8 cellular contexts compared by ENCODE assay signal in the genomic region with DNA sequence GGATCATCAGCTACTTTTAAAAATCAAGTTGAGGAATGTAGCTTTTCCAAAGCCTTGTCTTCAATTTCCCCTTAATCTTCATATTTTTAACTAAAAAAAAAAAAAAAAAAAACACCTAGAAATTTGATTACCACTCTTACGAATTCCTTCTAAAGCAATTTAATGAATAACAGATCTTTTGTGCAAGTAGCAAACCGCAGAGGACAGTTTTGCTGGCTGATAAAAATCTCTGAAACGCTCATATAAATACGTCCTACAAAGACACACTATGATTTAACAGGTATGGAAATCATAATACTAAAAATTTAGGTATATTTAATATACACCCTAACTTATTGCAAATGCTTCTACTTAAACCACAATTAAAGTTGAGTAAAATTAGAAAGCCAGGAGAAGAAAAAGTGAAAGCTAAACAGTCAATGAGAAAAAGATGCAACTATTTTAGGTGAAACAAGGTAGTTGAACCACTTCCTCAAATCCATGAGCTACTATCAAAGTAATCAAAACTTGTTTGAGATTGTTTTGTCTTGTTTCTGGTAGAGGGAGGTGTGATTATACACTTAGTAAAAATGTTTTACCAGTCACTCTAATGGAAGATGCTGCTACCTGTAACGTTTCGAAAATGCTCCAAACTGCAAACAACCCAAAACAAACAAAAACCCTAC. TPM values are rescaled to one million over a fixed set of nuclear protein-coding genes. Genes with fewer than 3 reads are reported as not detected.
DNase-seq lines count a peak whose midpoint lies in the region; ATAC-seq and TF ChIP-seq lines count a peak whose summit lies in the region.

No MANE protein-coding gene starts in this region.

- ATAC-seq in activated CD8-positive, alpha-beta memory T cell treated with anti-CD3 and anti-CD28 coated beads, Interleukin-2, amount 10 ng/mL, durations not matched to agents 7 days and 5 days = no peak
- ATAC-seq in PC-3 (no peak), HG03571 (IDR thresholded peaks at IDR 0.05; ENCODE audit: unreplicated experiment) (no peak), HG03045 (IDR thresholded peaks at IDR 0.05; ENCODE audit: unreplicated experiment) (no peak)

- POLR2A ChIA-PET in PC-3 (lab: Charles Lee; ENCODE audit: unreplicated experiment) = no interaction called here

- H3K4me3 ChIP-seq in PC-3 (ENCODE audit: low read length) (peak overlapping the region; percentile 87), fibroblast of mammary gland (ENCODE audit: control insufficient read depth, low read depth, low read length) (peak overlapping the region; percentile 68), skin epidermis (peak overlapping the region; percentile 59 to 86 (median 71))

- H3K4me1 Mint-ChIP-seq in activated CD8-positive, alpha-beta memory T cell treated with anti-CD3 and anti-CD28 coated beads, Interleukin-2, amount 10 ng/mL, durations not matched to agents 7 days and 5 days = peaks cover 10% of the 10 kb centered on the region

- H3K4me1 ChIP-seq in PC-3 (ENCODE audit: insufficient read depth, low read length) = peaks cover 53% of the 10 kb centered on the region

- peak overlapping the region; percentile 71 for H2AFZ ChIP-seq in PC-3 (ENCODE audit: low read length)

- H3K9me2 ChIP-seq in PC-3 (replicated peaks; ENCODE audit: low read length) = no peaks in the 10 kb centered on the region

- H3K9me3 ChIP-seq in PC-3 (ENCODE audit: low read length) = no peaks in the 10 kb centered on the region

- intact Hi-C loops in PC-3 (cut with micrococcal nuclease) = loop anchor here (2.0 kb wide), 1 partner anchor 50 kb away; no protein-coding TSS in a partner anchor

- peaks cover 66% of the 10 kb centered on the region for H3K79me2 ChIP-seq in PC-3 (ENCODE audit: low read length)

- H3K9ac ChIP-seq in PC-3 (ENCODE audit: low read length) = peak overlapping the region; percentile 75

- peaks cover 4% of the 10 kb centered on the region for H3F3A ChIP-seq in PC-3 (ENCODE audit: low read length, unreplicated experiment)

- H3K27ac ChIP-seq in PC-3 (ENCODE audit: low read length) = peak overlapping the region; percentile 67
- peak overlapping the region in 11 of 21 experiments; percentile 21 to 92 (median 86) for H3K27ac ChIP-seq in skin epidermis

- no peak overlapping the region for H3K27ac Mint-ChIP-seq in activated CD8-positive, alpha-beta memory T cell treated with anti-CD3 and anti-CD28 coated beads, Interleukin-2, amount 10 ng/mL, durations not matched to agents 7 days and 5 days

- H3K4me2 ChIP-seq in PC-3 (ENCODE audit: low read length) = peak overlapping the region; percentile 90

- H3K9me3 Mint-ChIP-seq in activated CD8-positive, alpha-beta memory T cell treated with anti-CD3 and anti-CD28 coated beads, Interleukin-2, amount 10 ng/mL, durations not matched to agents 7 days and 5 days (ENCODE audit: low read depth) = no peaks in the 10 kb centered on the region

- H3K27me3 ChIP-seq in PC-3 (ENCODE audit: low read length) = no peaks in the 10 kb centered on the region

- no peaks in the 10 kb centered on the region for H3K36me3 ChIP-seq in PC-3 (ENCODE audit: low read depth, low read length)

- H3K36me3 Mint-ChIP-seq in activated CD8-positive, alpha-beta memory T cell treated with anti-CD3 and anti-CD28 coated beads, Interleukin-2, amount 10 ng/mL, durations not matched to agents 7 days and 5 days = peaks cover 2% of the 10 kb centered on the region

- H3K27me3 Mint-ChIP-seq in activated CD8-positive, alpha-beta memory T cell treated with anti-CD3 and anti-CD28 coated beads, Interleukin-2, amount 10 ng/mL, durations not matched to agents 7 days and 5 days = peaks cover 56% of the 10 kb centered on the region

- H3K4me3 Mint-ChIP-seq in activated CD8-positive, alpha-beta memory T cell treated with anti-CD3 and anti-CD28 coated beads, Interleukin-2, amount 10 ng/mL, durations not matched to agents 7 days and 5 days = peak overlapping the region; percentile 59

- no TSS peak for BruUV-seq in PC-3 (replicated peaks; lab: Mats Ljungman, UMichigan)

- DNase-seq in activated CD8-positive, alpha-beta memory T cell treated with anti-CD3 and anti-CD28 coated beads, Interleukin-2, amount 10 ng/mL, durations not matched to agents 7 days and 5 days = no peak
- DNase-seq in activated CD8-positive, alpha-beta memory T cell treated with anti-CD3 and anti-CD28 coated beads for 24 hours = no peak
- no peak for DNase-seq in PC-3
- peak; percentile 30 for DNase-seq in fibroblast of mammary gland (ENCODE audit: low read depth)
- no peak for DNase-seq in NCI-H2029 (lab: John Stamatoyannopoulos, UW)

- H4K20me1 ChIP-seq in PC-3 (ENCODE audit: low read length) = peaks cover 29% of the 10 kb centered on the region

- no peak for TF ChIP-seq CTCF in PC-3 (conservative IDR thresholded peaks at IDR 0.05; ENCODE audit: low read depth, low read length)
- TF ChIP-seq CTCF in fibroblast of mammary gland (conservative IDR thresholded peaks at IDR 0.05; ENCODE audit: control insufficient read depth, insufficient read depth, low read depth, low read length) = no peak

- CTCF ChIA-PET in activated CD8-positive, alpha-beta memory T cell treated with anti-CD3 and anti-CD28 coated beads, Interleukin-2, amount 10 ng/mL, durations not matched to agents 7 days and 5 days (lab: Charles Lee) = no interaction called here
- CTCF ChIA-PET in PC-3 (lab: Charles Lee) = interaction anchor here (0.6 to 1.0 kb wide), 2 partner anchors 156 to 1009 kb away, joined by 3 to 4 read pairs; no protein-coding TSS in a partner anchor

RNA-seq across cellular contexts. Expression of a gene that starts 2.3 kb away (rescaled TPM):
- 1 to 10 TPM; 3.0 to 5.2 TPM for total RNA-seq in activated CD8-positive, alpha-beta memory T cell treated with anti-CD3 and anti-CD28 coated beads, Interleukin-2, amount 10 ng/mL, durations not matched to agents 7 days and 5 days
- 141 and 214 TPM in 2 replicates for total RNA-seq in PC-3 (2014; rRNA removed)

Comparison
In these comparisons a context has a peak if more than half of its experiments do, and no peak if none do; other contexts are left out.
1. RNA of a gene that starts 2.3 kb away (total RNA-seq): 141 to 214 TPM in PC-3; 3.0 to 5.2 TPM in activated CD8-positive, alpha-beta memory T cell treated with anti-CD3 and anti-CD28 coated beads, Interleukin-2, amount 10 ng/mL, durations not matched to agents 7 days and 5 days; every median in the first group is over 10 times any median in the second.
2. Peak in every context shown above with its lines, with median percentiles within 50 percentile points of each other: H3K4me3 ChIP-seq.